In genomic region chr19:42114412-42114811, GRCh38 we compare ENCODE assay signal across 9 cellular contexts. TPM values are rescaled to one million over a fixed set of nuclear protein-coding genes. Genes with fewer than 3 reads are reported as not detected.
DNase-seq lines count a peak whose midpoint lies in the region; ATAC-seq and TF ChIP-seq lines count a peak whose summit lies in the region.
"Had no signal": no experiment of that assay in that cellular context is flagged by ENCODE, and none has a peak within 500 bp of the region (broad histone marks: within the 10 kb centered on the region; RNA-seq: fewer than 3 reads in every experiment).

No MANE protein-coding gene starts in this region.

- peak overlapping the region; percentile 42 for H3K27ac Mint-ChIP-seq in activated CD4-positive, alpha-beta T cell treated with anti-CD3 and anti-CD28 coated beads, Interleukin-2, amount 10 ng/mL, durations not matched to agents 24 days and 14 days
- H3K27ac Mint-ChIP-seq in activated CD4-positive, alpha-beta T cell treated with anti-CD3 and anti-CD28 coated beads, Interleukin-2, amount 10 ng/mL, durations not matched to agents 7 days and 5 days, result no peak overlapping the region

- H3K9ac ChIP-seq in OCI-LY1 (ENCODE audit: low read length), result peak overlapping the region; percentile 78

- no peaks in the 10 kb centered on the region for H3K79me2 ChIP-seq in OCI-LY1 (ENCODE audit: insufficient read depth, low read length)

- DNase-seq in activated CD4-positive, alpha-beta T cell treated with anti-CD3 and anti-CD28 coated beads, Interleukin-2, amount 10 ng/mL, durations not matched to agents 24 days and 14 days, result no peak
- no peak for DNase-seq in activated CD4-positive, alpha-beta T cell treated with anti-CD3 and anti-CD28 coated beads, Interleukin-2, amount 10 ng/mL, durations not matched to agents 7 days and 5 days
- DNase-seq in myocyte (ENCODE audit: low read depth) (peak; percentile 87), A673 (ENCODE audit: low spot score) (no peak), pons (ENCODE audit: low spot score) (no peak), HT-29 (ENCODE audit: low spot score) (no peak)

- H3K27me3 ChIP-seq in OCI-LY1 (ENCODE audit: insufficient read depth, low read length) (no peaks in the 10 kb centered on the region), A673 (replicated peaks; ENCODE audit: insufficient read depth, low read depth, low read length, poor library complexity) (no peaks in the 10 kb centered on the region)

- H3K4me3 Mint-ChIP-seq in activated CD4-positive, alpha-beta T cell treated with anti-CD3 and anti-CD28 coated beads, Interleukin-2, amount 10 ng/mL, durations not matched to agents 24 days and 14 days, result no peak overlapping the region
- H3K4me3 Mint-ChIP-seq in activated CD4-positive, alpha-beta T cell treated with anti-CD3 and anti-CD28 coated beads, Interleukin-2, amount 10 ng/mL, durations not matched to agents 7 days and 5 days, result no peak overlapping the region
- H3K4me3 Mint-ChIP-seq: nephron had no signal

- H3K4me1 ChIP-seq in OCI-LY1 (ENCODE audit: insufficient read depth, low read length, severe bottlenecking) (peaks cover 42% of the 10 kb centered on the region), A673 (ENCODE audit: insufficient read depth, low read length, poor library complexity, severe bottlenecking) (peaks cover 13% of the 10 kb centered on the region)

- no peaks in the 10 kb centered on the region for H3K9me2 ChIP-seq in OCI-LY1 (ENCODE audit: low read depth, low read length)

- H3K27ac ChIP-seq in OCI-LY1 (ENCODE audit: low read depth, low read length, poor library complexity, severe bottlenecking) (peak overlapping the region; percentile 100), A673 (ENCODE audit: low read depth, low read length, poor library complexity, severe bottlenecking) (no peak overlapping the region)

- POLR2A ChIA-PET in activated CD4-positive, alpha-beta T cell treated with anti-CD3 and anti-CD28 coated beads, Interleukin-2, amount 10 ng/mL, durations not matched to agents 7 days and 5 days (lab: Charles Lee), result no interaction called here
- POLR2A ChIA-PET in A673 (lab: Charles Lee; ENCODE audit: low non-redundant PET), result interaction anchor here (0.6 kb wide), 1 partner anchor 8 kb away, joined by 3 read pairs; no protein-coding TSS in a partner anchor

- CTCF ChIA-PET in activated CD4-positive, alpha-beta T cell treated with anti-CD3 and anti-CD28 coated beads, Interleukin-2, amount 10 ng/mL, durations not matched to agents 7 days and 5 days (lab: Charles Lee), result interaction anchor here (0.7 to 3.5 kb wide), 6 partner anchors 9 to 204 kb away, joined by 3 to 17 read pairs (median 4); no protein-coding TSS in a partner anchor
- CTCF ChIA-PET in A673 (lab: Charles Lee), result interaction anchor here (0.6 to 0.9 kb wide), 3 partner anchors 18 to 324 kb away, joined by 3 to 8 read pairs (median 3); partner anchors contain the start of gene POU2F2

- no peaks in the 10 kb centered on the region for H3K9me3 ChIP-seq in OCI-LY1 (ENCODE audit: low read length)
- no peaks in the 10 kb centered on the region for H3K9me3 ChIP-seq in A673 (ENCODE audit: low read depth, low read length, poor library complexity, severe bottlenecking)

- H3K36me3 Mint-ChIP-seq in activated CD4-positive, alpha-beta T cell treated with anti-CD3 and anti-CD28 coated beads, Interleukin-2, amount 10 ng/mL, durations not matched to agents 24 days and 14 days (ENCODE audit: low read depth), result peaks cover 74% of the 10 kb centered on the region
- peaks cover 13% of the 10 kb centered on the region for H3K36me3 Mint-ChIP-seq in activated CD4-positive, alpha-beta T cell treated with anti-CD3 and anti-CD28 coated beads, Interleukin-2, amount 10 ng/mL, durations not matched to agents 7 days and 5 days (ENCODE audit: low read depth)

- no peaks in the 10 kb centered on the region for H3K27me3 Mint-ChIP-seq in activated CD4-positive, alpha-beta T cell treated with anti-CD3 and anti-CD28 coated beads, Interleukin-2, amount 10 ng/mL, durations not matched to agents 24 days and 14 days
- no peaks in the 10 kb centered on the region for H3K27me3 Mint-ChIP-seq in activated CD4-positive, alpha-beta T cell treated with anti-CD3 and anti-CD28 coated beads, Interleukin-2, amount 10 ng/mL, durations not matched to agents 7 days and 5 days

- ATAC-seq in HG03045 (IDR thresholded peaks at IDR 0.05; ENCODE audit: unreplicated experiment), result peak; percentile 48

- H3K9me3 Mint-ChIP-seq in activated CD4-positive, alpha-beta T cell treated with anti-CD3 and anti-CD28 coated beads, Interleukin-2, amount 10 ng/mL, durations not matched to agents 24 days and 14 days, result no peaks in the 10 kb centered on the region
- H3K9me3 Mint-ChIP-seq in activated CD4-positive, alpha-beta T cell treated with anti-CD3 and anti-CD28 coated beads, Interleukin-2, amount 10 ng/mL, durations not matched to agents 7 days and 5 days, result no peaks in the 10 kb centered on the region
- H3K9me3 Mint-ChIP-seq: nephron had no signal

- no peaks in the 10 kb centered on the region for H4K20me1 ChIP-seq in OCI-LY1 (ENCODE audit: insufficient read depth, low read length)

- intact Hi-C loops in activated CD4-positive, alpha-beta T cell treated with anti-CD3 and anti-CD28 coated beads, Interleukin-2, amount 10 ng/mL, durations not matched to agents 24 days and 14 days (cut with micrococcal nuclease), result no loop called here
- intact Hi-C loops in A673 (cut with micrococcal nuclease; ENCODE audit: unreplicated experiment), result no loop called here

- BruUV-seq in A673 (replicated peaks; lab: Mats Ljungman, UMichigan), result no TSS peak

- H3K36me3 ChIP-seq in OCI-LY1 (ENCODE audit: insufficient read depth, low read length), result peaks cover 21% of the 10 kb centered on the region; the same call in 1 of the 2 replicates
- H3K36me3 ChIP-seq in A673 (ENCODE audit: insufficient read depth, low read length, poor library complexity, severe bottlenecking), result no peaks in the 10 kb centered on the region

- H3F3A ChIP-seq in OCI-LY1 (ENCODE audit: insufficient read depth, low read length), result peaks cover 8% of the 10 kb centered on the region

- peak overlapping the region; percentile 46 for H3K4me3 ChIP-seq in OCI-LY1 (ENCODE audit: low read depth, low read length, poor library complexity, severe bottlenecking)
- no peak overlapping the region for H3K4me3 ChIP-seq in A673 (ENCODE audit: low read depth, low read length, poor library complexity, severe bottlenecking)

- H3K4me1 Mint-ChIP-seq in activated CD4-positive, alpha-beta T cell treated with anti-CD3 and anti-CD28 coated beads, Interleukin-2, amount 10 ng/mL, durations not matched to agents 24 days and 14 days, result peaks cover 46% of the 10 kb centered on the region
- peaks cover 30% of the 10 kb centered on the region for H3K4me1 Mint-ChIP-seq in activated CD4-positive, alpha-beta T cell treated with anti-CD3 and anti-CD28 coated beads, Interleukin-2, amount 10 ng/mL, durations not matched to agents 7 days and 5 days

- peak overlapping the region; percentile 80 for H3K4me2 ChIP-seq in OCI-LY1 (ENCODE audit: low read length)

- TF ChIP-seq CTCF in OCI-LY1 (IDR thresholded peaks at IDR 0.05; ENCODE audit: low read length), result no peak
- no peak for TF ChIP-seq CTCF in A673 (conservative IDR thresholded peaks at IDR 0.05; ENCODE audit: low read depth, low read length)

- no peak overlapping the region for H2AFZ ChIP-seq in OCI-LY1 (ENCODE audit: low read length)

RNA-seq across cellular contexts. Expression of gene POU2F2, which starts 17.8 kb away (rescaled TPM):
- total RNA-seq in activated CD4-positive, alpha-beta T cell treated with anti-CD3 and anti-CD28 coated beads, Interleukin-2, amount 10 ng/mL, durations not matched to agents 24 days and 14 days, result 71.5 and 72.0 TPM in 2 replicates
- total RNA-seq in activated CD4-positive, alpha-beta T cell treated with anti-CD3 and anti-CD28 coated beads, Interleukin-2, amount 10 ng/mL, durations not matched to agents 7 days and 5 days, result 10 to 100 TPM; 19.6 to 22.9 TPM
- 0.03 TPM in 1 of 2 replicates, not detected in the other for total RNA-seq in myocyte
- polyA plus RNA-seq in myocyte (2012), result 0.18 TPM
- total RNA-seq in A673 (2021), result 2.2 and 2.5 TPM in 2 replicates
- 0.03 and 0.44 TPM in 2 replicates for total RNA-seq in HT-29 (2014; rRNA removed; shearing (Covaris generic))

RNA-seq across cellular contexts. Expression of gene ZNF574, which starts 38.4 kb away (rescaled TPM):
- 16.7 and 18.5 TPM in 2 replicates for total RNA-seq in activated CD4-positive, alpha-beta T cell treated with anti-CD3 and anti-CD28 coated beads, Interleukin-2, amount 10 ng/mL, durations not matched to agents 24 days and 14 days
- 10 to 100 TPM; 14.1 to 15.8 TPM for total RNA-seq in activated CD4-positive, alpha-beta T cell treated with anti-CD3 and anti-CD28 coated beads, Interleukin-2, amount 10 ng/mL, durations not matched to agents 7 days and 5 days
- 18.6 and 20.1 TPM in 2 replicates for total RNA-seq in myocyte
- 10.7 TPM for polyA plus RNA-seq in myocyte (2012)
- 24.3 and 27.5 TPM in 2 replicates for total RNA-seq in A673 (2021)
- 44.5 and 48.5 TPM in 2 replicates for total RNA-seq in HT-29 (2014; rRNA removed; shearing (Covaris generic))

RNA-seq across cellular contexts. Expression of gene GRIK5, which starts 44.4 kb away (rescaled TPM):
- total RNA-seq in activated CD4-positive, alpha-beta T cell treated with anti-CD3 and anti-CD28 coated beads, Interleukin-2, amount 10 ng/mL, durations not matched to agents 24 days and 14 days, result 3.9 and 4.9 TPM in 2 replicates
- total RNA-seq in activated CD4-positive, alpha-beta T cell treated with anti-CD3 and anti-CD28 coated beads, Interleukin-2, amount 10 ng/mL, durations not matched to agents 7 days and 5 days, result under 1 TPM; 0.65 to 0.79 TPM
- total RNA-seq in myocyte (0.13 TPM in 1 of 2 replicates, not detected in the other), A673 (2021) (21.2 and 24.0 TPM in 2 replicates)
- 0.20 TPM for polyA plus RNA-seq in myocyte (2012)
- 0.21 TPM in 1 of 2 replicates, not detected in the other for total RNA-seq in HT-29 (2014; rRNA removed; shearing (Covaris generic))
